ENCODE assay signal across 16 cellular contexts in genomic region chr18:48027401-48027931, GRCh38.
DNase-seq lines count a peak whose midpoint lies in the region; TF ChIP-seq lines count a peak whose summit lies in the region.
"Had no signal": no experiment of that assay in that cellular context is flagged by ENCODE, and none has a peak within 500 bp of the region (broad histone marks: within the 10 kb centered on the region; RNA-seq: fewer than 3 reads in every experiment).

No MANE protein-coding gene starts in this region.

- peaks cover 8 to 26% of the 10 kb centered on the region in 2 donors for H3K4me1 ChIP-seq in esophagus (ENCODE audit: control insufficient read depth in 2 of 2, insufficient read depth in 2 of 2, low read length in 1 of 2)
- H3K4me1 ChIP-seq in vagina: peaks cover 45% of the 10 kb centered on the region

- TF ChIP-seq CTCF in vagina (IDR thresholded peaks at IDR 0.05) (no peak), WERI-Rb-1 (IDR thresholded peaks at IDR 0.05; ENCODE audit: low read depth, low read length) (no peak)

- no peak overlapping the region for H3K27ac Mint-ChIP-seq in immature natural killer cell
- H3K27ac Mint-ChIP-seq: natural killer cell had no signal

- H3K4me3 Mint-ChIP-seq in immature natural killer cell: no peak overlapping the region
- H3K4me3 Mint-ChIP-seq: natural killer cell had no signal

- peaks cover 2 to 15% (median 5%) of the 10 kb centered on the region in 3 donors for H3K27me3 Mint-ChIP-seq in immature natural killer cell (ENCODE audit: low read depth in 3 of 3)

- no peaks in the 10 kb centered on the region for H3K27me3 ChIP-seq in esophagus (ENCODE audit: control insufficient read depth in 1 of 2, insufficient read depth in 2 of 2, low read length in 2 of 2)
- H3K27me3 ChIP-seq in vagina: no peaks in the 10 kb centered on the region
- no peaks in the 10 kb centered on the region for H3K27me3 ChIP-seq in WERI-Rb-1 (ENCODE audit: insufficient read depth, low read depth, severe bottlenecking)
- H3K27me3 ChIP-seq: brain microvascular endothelial cell had no signal

- peak; percentile 56 for DNase-seq in activated effector memory CD4-positive, alpha-beta T cell treated with anti-CD3 and anti-CD28 coated beads, Interleukin-2, amount 50 U/mL, for 16 hours
- DNase-seq in activated effector memory CD4-positive, alpha-beta T cell treated with Interleukin-2 at 50 U/mL for 16 hours: no peak
- DNase-seq in midbrain (lab: John Stamatoyannopoulos, UW): peak; percentile 21
- no peak for DNase-seq in vagina (ENCODE audit: extremely low spot score in 2 of 2)
- DNase-seq in NCI-H1694 treated with DMSO at 0.1 percent for 48 hours (lab: John Stamatoyannopoulos, UW): no peak
- DNase-seq in immature natural killer cell: no peak
- no peak for DNase-seq in WERI-Rb-1
- DNase-seq: activated CD4-positive, CD25-positive, alpha-beta regulatory T cell treated with anti-CD3 and anti-CD28 coated beads, Interleukin-2, amount 50 U/mL, for 72 hours; activated T-cell treated with anti-CD3 and anti-CD28 coated beads, Interleukin-2, amount 50 U/mL, for 48 hours; brain microvascular endothelial cell; H7; natural killer cell; NCI-H1092; NCI-H774 had no signal

- peaks cover 0 to 2% (median 0%) of the 10 kb centered on the region in 6 donors for H3K9me3 Mint-ChIP-seq in immature natural killer cell
- H3K9me3 Mint-ChIP-seq: natural killer cell had no signal

- H3K36me3 Mint-ChIP-seq in immature natural killer cell: no peaks in the 10 kb centered on the region
- H3K36me3 Mint-ChIP-seq: natural killer cell had no signal

- 22 to 41% methylated on average over 7 of the region's 7 CpGs for WGBS in esophagus, 2 donors

- intact Hi-C loops in vagina (cut with DNase I): no loop called here

- H3K9me3 ChIP-seq in esophagus (ENCODE audit: control insufficient read depth in 2 of 2, insufficient read depth in 1 of 2, low read depth in 1 of 2, low read length in 1 of 2): peaks cover 0 to 1% of the 10 kb centered on the region in 2 donors
- H3K9me3 ChIP-seq in vagina: no peaks in the 10 kb centered on the region
- no peaks in the 10 kb centered on the region for H3K9me3 ChIP-seq in WERI-Rb-1 (ENCODE audit: severe bottlenecking)

- H3K36me3 ChIP-seq in esophagus (ENCODE audit: control insufficient read depth in 2 of 2, insufficient read depth in 2 of 2, low read length in 1 of 2) (peaks cover 0 to 4% of the 10 kb centered on the region in 2 donors), vagina (no peaks in the 10 kb centered on the region), WERI-Rb-1 (no peaks in the 10 kb centered on the region)
- H3K36me3 ChIP-seq: brain microvascular endothelial cell had no signal

- TF ChIP-seq POLR2A in vagina (IDR thresholded peaks at IDR 0.05): no peak

- H3K4me1 Mint-ChIP-seq in immature natural killer cell: peaks cover 0 to 4% of the 10 kb centered on the region in 2 donors

- H3K27ac ChIP-seq in esophagus (ENCODE audit: low read depth in 2 of 2, low read length in 1 of 2) (peak overlapping the region; percentile 61 to 68), vagina (peak overlapping the region; percentile 44), WERI-Rb-1 (no peak overlapping the region)
- H3K27ac ChIP-seq: brain microvascular endothelial cell had no signal

- H3K4me3 ChIP-seq in esophagus (ENCODE audit: low read depth in 1 of 2, low read length in 2 of 2) (no peak overlapping the region), vagina (no peak overlapping the region), WERI-Rb-1 (ENCODE audit: low read depth, low read length) (no peak overlapping the region)
- H3K4me3 ChIP-seq: GM12878 had no signal

Comparison
In these comparisons a context has a peak if more than half of its experiments do, and no peak if none do; other contexts are left out.
1. DNase-seq: peak in activated effector memory CD4-positive, alpha-beta T cell treated with anti-CD3 and anti-CD28 coated beads, Interleukin-2, amount 50 U/mL, for 16 hours (single experiment) and midbrain (single experiment); none in activated effector memory CD4-positive, alpha-beta T cell treated with Interleukin-2 at 50 U/mL for 16 hours (single experiment), vagina (0 of 2), NCI-H1694 treated with DMSO at 0.1 percent for 48 hours (single experiment), immature natural killer cell (0 of 3) and WERI-Rb-1 (single experiment).